ENCODE assay signal across 2 cellular contexts in the genomic region with DNA sequence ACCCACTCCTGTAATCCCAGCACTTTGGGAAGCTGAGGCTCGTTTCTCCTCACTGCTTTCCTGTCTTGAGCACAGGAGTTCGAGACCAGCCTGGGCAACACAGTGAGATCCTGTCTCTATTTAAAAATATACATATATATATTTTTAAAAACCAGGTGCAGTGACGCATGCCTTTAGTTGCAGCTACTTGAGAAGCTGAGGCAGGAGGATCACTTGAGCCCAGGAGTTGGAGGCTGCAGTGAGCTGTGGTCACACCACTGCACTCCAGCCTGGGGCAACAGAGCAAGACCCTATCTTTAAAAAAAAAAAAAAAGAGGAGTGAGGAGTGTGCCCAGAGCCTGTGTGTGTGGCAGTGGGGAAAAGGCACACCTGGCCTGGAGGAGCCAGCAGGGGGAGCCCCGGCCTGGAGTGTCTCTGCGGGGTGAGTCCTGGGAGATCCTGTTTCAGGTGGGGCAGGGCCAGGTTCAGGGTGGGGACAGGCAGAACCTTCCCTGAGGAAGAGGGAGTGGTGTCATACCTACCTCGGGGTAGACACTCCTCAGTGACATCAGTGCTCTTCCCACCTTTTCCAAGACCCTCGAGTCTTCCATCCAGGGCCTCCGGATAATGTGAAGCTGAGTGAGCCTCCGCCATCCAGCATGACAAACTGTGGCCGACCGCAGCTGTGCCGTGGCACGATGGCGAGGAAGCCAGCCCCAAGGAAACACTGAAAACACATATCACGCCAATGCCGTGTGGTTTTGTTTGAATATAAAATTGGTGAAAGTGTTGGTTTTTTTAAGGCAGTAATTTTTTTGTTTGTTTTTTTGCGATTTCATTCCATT.
TF ChIP-seq lines count a peak whose summit lies in the region.

No MANE protein-coding gene starts in this region.

TF ChIP-seq in K562, 482 proteins besides CTCF, POLR2A, EP300 and RAD21 (continues in another document):
- TF ChIP-seq TAF1 (IDR thresholded peaks at IDR 0.05; ENCODE audit: control insufficient read depth, extremely low read depth, insufficient read depth, low read length, severe bottlenecking) (no peak), SIX5 (IDR thresholded peaks at IDR 0.05; ENCODE audit: borderline replicate concordance in 1 of 2, insufficient read depth in 1 of 2, low read depth in 1 of 2, low read length in 2 of 2) (peak in 1 of 2 experiments; percentile 8; a peak in 1 of 4 replicates), ETS1 (conservative IDR thresholded peaks at IDR 0.05; ENCODE audit: control insufficient read depth, low read depth, low read length) (0 out of 2 replicates have a peak, but pooled peaks have one; percentile 38), CC2D1A (IDR thresholded peaks at IDR 0.05) (0 out of 2 replicates have a peak, but pooled peaks have one; percentile 37), NFE2L1 (tag; IDR thresholded peaks at IDR 0.05; ENCODE audit: borderline replicate concordance, low read depth) (no peak), MYC (IDR thresholded peaks at IDR 0.05; ENCODE audit: low read depth, low read length) (0 out of 2 replicates have a peak, but pooled peaks have one; percentile 41), MYC (CRISPR knock-in tag; IDR thresholded peaks at IDR 0.05; ENCODE audit: borderline replicate concordance, low read depth) (no peak), SMC3 (conservative IDR thresholded peaks at IDR 0.05; ENCODE audit: insufficient read depth, low read depth, low read length) (peak; percentile 64), EZH2 (IDR thresholded peaks at IDR 0.05; ENCODE audit: borderline replicate concordance, low read depth, low read length) (no peak), BMI1 (IDR thresholded peaks at IDR 0.05; ENCODE audit: low read length) (no peak), KLF16 (IDR thresholded peaks at IDR 0.05) (0 out of 2 replicates have a peak, but pooled peaks have one; percentile 23), TARDBP (IDR thresholded peaks at IDR 0.05) (0 out of 2 replicates have a peak, but pooled peaks have one; percentile 31), GATAD2A (IDR thresholded peaks at IDR 0.05) (0 out of 2 replicates have a peak, but pooled peaks have one; percentile 31), ZNF384 (IDR thresholded peaks at IDR 0.05; ENCODE audit: low read depth, low read length) (peak; percentile 76; the same call in 1 of the 2 replicates), SOX6 (IDR thresholded peaks at IDR 0.05) (0 out of 2 replicates have a peak, but pooled peaks have one; percentile 9), L3MBTL2 (IDR thresholded peaks at IDR 0.05) (no peak), NBN (IDR thresholded peaks at IDR 0.05; ENCODE audit: low read depth) (no peak)
- TF ChIP-seq, protein P1, sequence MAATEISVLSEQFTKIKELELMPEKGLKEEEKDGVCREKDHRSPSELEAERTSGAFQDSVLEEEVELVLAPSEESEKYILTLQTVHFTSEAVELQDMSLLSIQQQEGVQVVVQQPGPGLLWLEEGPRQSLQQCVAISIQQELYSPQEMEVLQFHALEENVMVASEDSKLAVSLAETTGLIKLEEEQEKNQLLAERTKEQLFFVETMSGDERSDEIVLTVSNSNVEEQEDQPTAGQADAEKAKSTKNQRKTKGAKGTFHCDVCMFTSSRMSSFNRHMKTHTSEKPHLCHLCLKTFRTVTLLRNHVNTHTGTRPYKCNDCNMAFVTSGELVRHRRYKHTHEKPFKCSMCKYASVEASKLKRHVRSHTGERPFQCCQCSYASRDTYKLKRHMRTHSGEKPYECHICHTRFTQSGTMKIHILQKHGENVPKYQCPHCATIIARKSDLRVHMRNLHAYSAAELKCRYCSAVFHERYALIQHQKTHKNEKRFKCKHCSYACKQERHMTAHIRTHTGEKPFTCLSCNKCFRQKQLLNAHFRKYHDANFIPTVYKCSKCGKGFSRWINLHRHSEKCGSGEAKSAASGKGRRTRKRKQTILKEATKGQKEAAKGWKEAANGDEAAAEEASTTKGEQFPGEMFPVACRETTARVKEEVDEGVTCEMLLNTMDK (IDR thresholded peaks at IDR 0.05; ENCODE audit: borderline replicate concordance, insufficient read depth, low read depth, low read length, poor library complexity, severe bottlenecking), result peak; percentile 90
- TF ChIP-seq, protein P2, sequence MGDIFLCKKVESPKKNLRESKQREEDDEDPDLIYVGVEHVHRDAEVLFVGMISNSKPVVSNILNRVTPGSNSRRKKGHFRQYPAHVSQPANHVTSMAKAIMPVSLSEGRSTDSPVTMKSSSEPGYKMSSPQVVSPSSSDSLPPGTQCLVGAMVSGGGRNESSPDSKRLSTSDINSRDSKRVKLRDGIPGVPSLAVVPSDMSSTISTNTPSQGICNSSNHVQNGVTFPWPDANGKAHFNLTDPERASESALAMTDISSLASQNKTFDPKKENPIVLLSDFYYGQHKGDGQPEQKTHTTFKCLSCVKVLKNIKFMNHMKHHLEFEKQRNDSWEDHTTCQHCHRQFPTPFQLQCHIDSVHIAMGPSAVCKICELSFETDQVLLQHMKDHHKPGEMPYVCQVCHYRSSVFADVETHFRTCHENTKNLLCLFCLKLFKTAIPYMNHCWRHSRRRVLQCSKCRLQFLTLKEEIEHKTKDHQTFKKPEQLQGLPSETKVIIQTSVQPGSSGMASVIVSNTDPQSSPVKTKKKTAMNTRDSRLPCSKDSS (IDR thresholded peaks at IDR 0.05; ENCODE audit: low read depth, partially characterized antibody), result no peak
- TF ChIP-seq, protein P3, sequence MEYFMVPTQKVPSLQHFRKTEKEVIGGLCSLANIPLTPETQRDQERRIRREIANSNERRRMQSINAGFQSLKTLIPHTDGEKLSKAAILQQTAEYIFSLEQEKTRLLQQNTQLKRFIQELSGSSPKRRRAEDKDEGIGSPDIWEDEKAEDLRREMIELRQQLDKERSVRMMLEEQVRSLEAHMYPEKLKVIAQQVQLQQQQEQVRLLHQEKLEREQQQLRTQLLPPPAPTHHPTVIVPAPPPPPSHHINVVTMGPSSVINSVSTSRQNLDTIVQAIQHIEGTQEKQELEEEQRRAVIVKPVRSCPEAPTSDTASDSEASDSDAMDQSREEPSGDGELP (CRISPR knock-in tag; IDR thresholded peaks at IDR 0.05; ENCODE audit: borderline replicate concordance), result peak; percentile 10; the same call in 1 of the 2 replicates
- TF ChIP-seq, protein P4, sequence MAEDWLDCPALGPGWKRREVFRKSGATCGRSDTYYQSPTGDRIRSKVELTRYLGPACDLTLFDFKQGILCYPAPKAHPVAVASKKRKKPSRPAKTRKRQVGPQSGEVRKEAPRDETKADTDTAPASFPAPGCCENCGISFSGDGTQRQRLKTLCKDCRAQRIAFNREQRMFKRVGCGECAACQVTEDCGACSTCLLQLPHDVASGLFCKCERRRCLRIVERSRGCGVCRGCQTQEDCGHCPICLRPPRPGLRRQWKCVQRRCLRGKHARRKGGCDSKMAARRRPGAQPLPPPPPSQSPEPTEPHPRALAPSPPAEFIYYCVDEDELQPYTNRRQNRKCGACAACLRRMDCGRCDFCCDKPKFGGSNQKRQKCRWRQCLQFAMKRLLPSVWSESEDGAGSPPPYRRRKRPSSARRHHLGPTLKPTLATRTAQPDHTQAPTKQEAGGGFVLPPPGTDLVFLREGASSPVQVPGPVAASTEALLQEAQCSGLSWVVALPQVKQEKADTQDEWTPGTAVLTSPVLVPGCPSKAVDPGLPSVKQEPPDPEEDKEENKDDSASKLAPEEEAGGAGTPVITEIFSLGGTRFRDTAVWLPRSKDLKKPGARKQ (CRISPR knock-in tag; IDR thresholded peaks at IDR 0.05), result no peak

TF ChIP-seq in HepG2, 621 proteins besides CTCF, POLR2A, EP300 and RAD21:
- TF ChIP-seq ZSCAN9 (CRISPR knock-in tag; IDR thresholded peaks at IDR 0.05; ENCODE audit: borderline replicate concordance), result no peak
- peak; percentile 26; the same call in 1 of the 2 replicates for TF ChIP-seq SALL1 (CRISPR knock-in tag; IDR thresholded peaks at IDR 0.05)
- TF ChIP-seq FOXO1 (CRISPR knock-in tag; IDR thresholded peaks at IDR 0.05), result no peak
- TF ChIP-seq KLF9 (CRISPR knock-in tag; IDR thresholded peaks at IDR 0.05; ENCODE audit: low read depth), result no peak
- TF ChIP-seq XRCC5 (optimal IDR thresholded peaks at IDR 0.05; ENCODE audit: low read length), result peak; percentile 65
- TF ChIP-seq SMC3 (IDR thresholded peaks at IDR 0.05; ENCODE audit: low read length), result peak; percentile 62
- peak; percentile 35; the same call in 1 of the 2 replicates for TF ChIP-seq ARID4A (CRISPR knock-in tag; IDR thresholded peaks at IDR 0.05; ENCODE audit: borderline replicate concordance)
- peak; percentile 32; the same call in 1 of the 2 replicates for TF ChIP-seq KDM5B (CRISPR knock-in tag; IDR thresholded peaks at IDR 0.05; ENCODE audit: borderline replicate concordance)
- TF ChIP-seq, protein P5, sequence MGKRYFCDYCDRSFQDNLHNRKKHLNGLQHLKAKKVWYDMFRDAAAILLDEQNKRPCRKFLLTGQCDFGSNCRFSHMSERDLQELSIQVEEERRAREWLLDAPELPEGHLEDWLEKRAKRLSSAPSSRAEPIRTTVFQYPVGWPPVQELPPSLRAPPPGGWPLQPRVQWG (CRISPR knock-in tag; IDR thresholded peaks at IDR 0.05; ENCODE audit: borderline replicate concordance, low read depth), result no peak
- TF ChIP-seq, protein P6, sequence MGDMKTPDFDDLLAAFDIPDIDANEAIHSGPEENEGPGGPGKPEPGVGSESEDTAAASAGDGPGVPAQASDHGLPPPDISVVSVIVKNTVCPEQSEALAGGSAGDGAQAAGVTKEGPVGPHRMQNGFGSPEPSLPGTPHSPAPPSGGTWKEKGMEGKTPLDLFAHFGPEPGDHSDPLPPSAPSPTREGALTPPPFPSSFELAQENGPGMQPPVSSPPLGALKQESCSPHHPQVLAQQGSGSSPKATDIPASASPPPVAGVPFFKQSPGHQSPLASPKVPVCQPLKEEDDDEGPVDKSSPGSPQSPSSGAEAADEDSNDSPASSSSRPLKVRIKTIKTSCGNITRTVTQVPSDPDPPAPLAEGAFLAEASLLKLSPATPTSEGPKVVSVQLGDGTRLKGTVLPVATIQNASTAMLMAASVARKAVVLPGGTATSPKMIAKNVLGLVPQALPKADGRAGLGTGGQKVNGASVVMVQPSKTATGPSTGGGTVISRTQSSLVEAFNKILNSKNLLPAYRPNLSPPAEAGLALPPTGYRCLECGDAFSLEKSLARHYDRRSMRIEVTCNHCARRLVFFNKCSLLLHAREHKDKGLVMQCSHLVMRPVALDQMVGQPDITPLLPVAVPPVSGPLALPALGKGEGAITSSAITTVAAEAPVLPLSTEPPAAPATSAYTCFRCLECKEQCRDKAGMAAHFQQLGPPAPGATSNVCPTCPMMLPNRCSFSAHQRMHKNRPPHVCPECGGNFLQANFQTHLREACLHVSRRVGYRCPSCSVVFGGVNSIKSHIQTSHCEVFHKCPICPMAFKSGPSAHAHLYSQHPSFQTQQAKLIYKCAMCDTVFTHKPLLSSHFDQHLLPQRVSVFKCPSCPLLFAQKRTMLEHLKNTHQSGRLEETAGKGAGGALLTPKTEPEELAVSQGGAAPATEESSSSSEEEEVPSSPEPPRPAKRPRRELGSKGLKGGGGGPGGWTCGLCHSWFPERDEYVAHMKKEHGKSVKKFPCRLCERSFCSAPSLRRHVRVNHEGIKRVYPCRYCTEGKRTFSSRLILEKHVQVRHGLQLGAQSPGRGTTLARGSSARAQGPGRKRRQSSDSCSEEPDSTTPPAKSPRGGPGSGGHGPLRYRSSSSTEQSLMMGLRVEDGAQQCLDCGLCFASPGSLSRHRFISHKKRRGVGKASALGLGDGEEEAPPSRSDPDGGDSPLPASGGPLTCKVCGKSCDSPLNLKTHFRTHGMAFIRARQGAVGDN (CRISPR knock-in tag; IDR thresholded peaks at IDR 0.05), result peak; percentile 37
- peak; percentile 31; the same call in 1 of the 2 replicates for TF ChIP-seq SAP130 (CRISPR knock-in tag; IDR thresholded peaks at IDR 0.05; ENCODE audit: low read depth)
- TF ChIP-seq, protein P7, sequence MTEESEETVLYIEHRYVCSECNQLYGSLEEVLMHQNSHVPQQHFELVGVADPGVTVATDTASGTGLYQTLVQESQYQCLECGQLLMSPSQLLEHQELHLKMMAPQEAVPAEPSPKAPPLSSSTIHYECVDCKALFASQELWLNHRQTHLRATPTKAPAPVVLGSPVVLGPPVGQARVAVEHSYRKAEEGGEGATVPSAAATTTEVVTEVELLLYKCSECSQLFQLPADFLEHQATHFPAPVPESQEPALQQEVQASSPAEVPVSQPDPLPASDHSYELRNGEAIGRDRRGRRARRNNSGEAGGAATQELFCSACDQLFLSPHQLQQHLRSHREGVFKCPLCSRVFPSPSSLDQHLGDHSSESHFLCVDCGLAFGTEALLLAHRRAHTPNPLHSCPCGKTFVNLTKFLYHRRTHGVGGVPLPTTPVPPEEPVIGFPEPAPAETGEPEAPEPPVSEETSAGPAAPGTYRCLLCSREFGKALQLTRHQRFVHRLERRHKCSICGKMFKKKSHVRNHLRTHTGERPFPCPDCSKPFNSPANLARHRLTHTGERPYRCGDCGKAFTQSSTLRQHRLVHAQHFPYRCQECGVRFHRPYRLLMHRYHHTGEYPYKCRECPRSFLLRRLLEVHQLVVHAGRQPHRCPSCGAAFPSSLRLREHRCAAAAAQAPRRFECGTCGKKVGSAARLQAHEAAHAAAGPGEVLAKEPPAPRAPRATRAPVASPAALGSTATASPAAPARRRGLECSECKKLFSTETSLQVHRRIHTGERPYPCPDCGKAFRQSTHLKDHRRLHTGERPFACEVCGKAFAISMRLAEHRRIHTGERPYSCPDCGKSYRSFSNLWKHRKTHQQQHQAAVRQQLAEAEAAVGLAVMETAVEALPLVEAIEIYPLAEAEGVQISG (CRISPR knock-in tag; IDR thresholded peaks at IDR 0.05), result peak; percentile 16; the same call in 1 of the 2 replicates
- peak; percentile 71 for TF ChIP-seq U2AF1 (optimal IDR thresholded peaks at IDR 0.05; ENCODE audit: low read depth, low read length)
- 0 out of 2 replicates have a peak, but pooled peaks have one; percentile 35 for TF ChIP-seq ZNF614 (CRISPR knock-in tag; IDR thresholded peaks at IDR 0.05; ENCODE audit: borderline replicate concordance)
- TF ChIP-seq ZNF746 (CRISPR knock-in tag; IDR thresholded peaks at IDR 0.05), result no peak
- TF ChIP-seq STAG1 (CRISPR knock-in tag; IDR thresholded peaks at IDR 0.05), result peak; percentile 79
- TF ChIP-seq ZNF121 (CRISPR knock-in tag; IDR thresholded peaks at IDR 0.05), result peak; percentile 86
- no peak for TF ChIP-seq ZNF747 (CRISPR knock-in tag; IDR thresholded peaks at IDR 0.05; ENCODE audit: borderline replicate concordance)
